ENCODE assay signal across 13 cellular contexts in the genomic region with DNA sequence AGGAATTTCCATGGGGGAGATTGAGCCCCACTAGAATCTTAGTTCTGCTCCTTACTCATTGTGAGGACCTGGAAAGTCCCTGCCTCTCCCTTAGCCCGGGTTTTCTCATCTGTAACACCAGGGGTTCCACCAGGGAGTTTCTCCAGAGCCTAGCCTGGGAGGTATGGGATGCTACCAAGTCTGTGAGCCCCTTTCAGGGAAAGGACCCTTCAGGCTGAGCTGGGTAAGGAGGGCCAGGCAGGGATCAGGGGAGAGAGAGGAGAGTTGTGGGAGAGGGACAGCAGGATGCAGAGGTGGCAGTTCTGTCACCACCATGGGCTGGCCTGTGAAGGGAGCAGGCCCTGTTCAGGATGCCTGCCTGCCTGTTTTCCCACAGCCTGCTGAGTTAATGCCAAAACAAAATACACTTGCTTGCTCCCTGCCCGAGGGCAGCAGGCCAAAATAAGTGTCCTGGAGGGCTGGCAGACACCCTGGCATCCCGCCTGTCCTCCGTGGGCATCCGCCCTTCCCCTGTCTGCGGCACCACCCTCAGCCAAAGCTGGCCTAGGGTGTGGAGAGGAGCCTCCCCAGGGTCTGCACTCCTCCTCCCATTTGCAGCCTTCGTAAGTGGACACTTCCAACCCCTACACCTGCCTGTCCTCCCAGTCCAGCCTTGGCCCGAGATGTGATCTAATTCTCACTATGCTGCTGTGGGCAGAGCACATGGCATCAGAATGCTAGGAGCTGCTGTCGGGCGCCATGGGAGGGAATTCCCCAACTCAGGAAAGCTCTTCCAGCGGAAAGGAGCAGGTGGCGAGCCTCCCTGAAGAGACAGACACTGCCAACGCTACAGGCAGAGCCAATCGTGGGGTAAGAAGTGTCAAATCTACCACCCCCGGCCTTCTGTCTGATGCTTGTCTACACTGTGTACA. TPM values are rescaled to one million over a fixed set of nuclear protein-coding genes. Genes with fewer than 3 reads are reported as not detected.
DNase-seq lines count a peak whose midpoint lies in the region; ATAC-seq, FAIRE-seq and TF ChIP-seq lines count a peak whose summit lies in the region.
"Had no signal": no experiment of that assay in that cellular context is flagged by ENCODE, and none has a peak within 500 bp of the region (broad histone marks: within the 10 kb centered on the region; RNA-seq: fewer than 3 reads in every experiment).

No MANE protein-coding gene starts in this region.

- CTCF ChIA-PET in SK-N-SH (lab: Yijun Ruan, JAX) = interaction anchor here (1.1 to 4.8 kb wide), 3 partner anchors 10 to 316 kb away, joined by 3 to 25 read pairs (median 10); no protein-coding TSS in a partner anchor

- FAIRE-seq in kidney (lab: Jason Lieb, UNC) = no peak
- FAIRE-seq: endometrium had no signal

- no peak overlapping the region for H3K4me2 ChIP-seq in SK-N-SH
- H3K4me2 ChIP-seq: PC-9 had no signal

- H3K9ac ChIP-seq in SK-N-SH (no peak overlapping the region), kidney (ENCODE audit: low read length in 2 of 2) (no peak overlapping the region)

- no peak for TF ChIP-seq EP300 in SK-N-SH (IDR thresholded peaks at IDR 0.05; ENCODE audit: borderline replicate concordance in 1 of 2, low read depth in 1 of 2, low read length in 1 of 2)

- H3K9me2 ChIP-seq in SK-N-SH = no peaks in the 10 kb centered on the region

- no peaks in the 10 kb centered on the region for H3K27me3 ChIP-seq in SK-N-SH (ENCODE audit: insufficient read depth)

- no peaks in the 10 kb centered on the region for H3K36me3 ChIP-seq in SK-N-SH (replicated peaks in 1 of 2; ENCODE audit: control insufficient read depth in 1 of 2, insufficient read depth in 2 of 2, low read length in 1 of 2)
- no peaks in the 10 kb centered on the region for H3K36me3 ChIP-seq in kidney (ENCODE audit: control insufficient read depth in 1 of 2, insufficient read depth in 2 of 2, low read length in 2 of 2)
- H3K36me3 ChIP-seq: lower lobe of right lung had no signal

- H3K27ac ChIP-seq in SK-N-SH (ENCODE audit: low read depth in 2 of 2, low read length in 1 of 2) = peak overlapping the region in 1 of 2 experiments; percentile 43; a peak in 1 of 4 replicates
- H3K27ac ChIP-seq in VCaP = peak overlapping the region; percentile 29
- H3K27ac ChIP-seq in kidney (ENCODE audit: low read depth in 2 of 2, low read length in 2 of 2) = no peak overlapping the region
- H3K27ac ChIP-seq: lower lobe of right lung, PC-9 had no signal

- POLR2A ChIA-PET in SK-N-SH (lab: Yijun Ruan, JAX) = no interaction called here

- H4K20me1 ChIP-seq in SK-N-SH (ENCODE audit: insufficient read depth) = no peaks in the 10 kb centered on the region

- intact Hi-C loops in kidney (cut with DNase I) = no loop called here

- H3K4me3 ChIP-seq in SK-N-SH (ENCODE audit: low read depth in 2 of 2, low read length in 1 of 2) = no peak overlapping the region
- no peak overlapping the region for H3K4me3 ChIP-seq in kidney (ENCODE audit: low read length in 2 of 2)
- H3K4me3 ChIP-seq: lower lobe of right lung, PC-9 had no signal

- H3F3A ChIP-seq in SK-N-SH (replicated peaks; ENCODE audit: insufficient read depth) = peaks cover 5% of the 10 kb centered on the region

- no peak; the same call in 1 of the 3 replicates for ATAC-seq in SK-N-SH treated with all-trans-retinoic acid at 6 μM for 48 hours
- no peak for ATAC-seq in HG02973 (IDR thresholded peaks at IDR 0.05; ENCODE audit: unreplicated experiment)
- ATAC-seq in GM21786 (IDR thresholded peaks at IDR 0.05; ENCODE audit: unreplicated experiment) = no peak
- ATAC-seq: activated T-cell treated with anti-CD3 and anti-CD28 coated beads, Interleukin-2, amount 50 U/mL, for 72 hours had no signal

- no peak overlapping the region for H2AFZ ChIP-seq in SK-N-SH (ENCODE audit: low read depth)
- H2AFZ ChIP-seq: PC-9 had no signal

- TF ChIP-seq RAD21 in SK-N-SH (IDR thresholded peaks at IDR 0.05; ENCODE audit: low read length) = no peak

- DNase-seq in SK-N-SH = peak; percentile 28
- DNase-seq in kidney = peak; percentile 80
- peak; percentile 36 for DNase-seq in superior temporal gyrus (ENCODE audit: extremely low spot score)
- DNase-seq in cortex of kidney (lab: John Stamatoyannopoulos, UW) = no peak
- DNase-seq: activated T-cell treated with anti-CD3 and anti-CD28 coated beads, Interleukin-2, amount 50 U/mL, for 72 hours; GOT3; lower lobe of right lung had no signal

- H3K4me1 ChIP-seq in SK-N-SH (ENCODE audit: control insufficient read depth in 1 of 2, insufficient read depth in 2 of 2, low read depth in 1 of 2, low read length in 1 of 2) = peaks cover 0 to 26% of the 10 kb centered on the region in 2 experiments; a peak in 2 of 4 replicates
- peaks cover 4 to 10% of the 10 kb centered on the region in 2 donors for H3K4me1 ChIP-seq in kidney (ENCODE audit: control insufficient read depth in 1 of 2, insufficient read depth in 1 of 2, low read depth in 1 of 2, low read length in 2 of 2)

- TF ChIP-seq CTCF in SK-N-SH (IDR thresholded peaks at IDR 0.05) = no peak
- no peak for TF ChIP-seq CTCF in VCaP (conservative IDR thresholded peaks at IDR 0.05)
- TF ChIP-seq CTCF in kidney (IDR thresholded peaks at IDR 0.05; ENCODE audit: borderline replicate concordance, extremely low read depth, insufficient read depth) = no peak

- H3K79me2 ChIP-seq in SK-N-SH (ENCODE audit: insufficient read depth) = no peaks in the 10 kb centered on the region

- 86% methylated on average over 10 of the region's 15 CpGs for whole genome bisulfite sequencing in SK-N-SH (ENCODE audit: low lambda C conversion rate)

- H3K9me3 ChIP-seq in SK-N-SH (no peaks in the 10 kb centered on the region), kidney (ENCODE audit: control insufficient read depth in 1 of 2, low read length in 2 of 2) (no peaks in the 10 kb centered on the region)
- H3K9me3 ChIP-seq: lower lobe of right lung had no signal

TF ChIP-seq in SK-N-SH, 30 proteins besides CTCF, POLR2A, EP300 and RAD21 (continues in another document):
- TF ChIP-seq TAF1 (IDR thresholded peaks at IDR 0.05; ENCODE audit: borderline replicate concordance, low read depth, low read length) (no peak), TCF12 (IDR thresholded peaks at IDR 0.05) (no peak), FOXJ3 (CRISPR knock-in tag; IDR thresholded peaks at IDR 0.05) (no peak), NFIC (IDR thresholded peaks at IDR 0.05; ENCODE audit: borderline replicate concordance) (no peak), TEAD4 (IDR thresholded peaks at IDR 0.05; ENCODE audit: borderline replicate concordance, insufficient read depth) (no peak), CHD2 (IDR thresholded peaks at IDR 0.05; ENCODE audit: low read length, partially characterized antibody) (no peak), GABPA (IDR thresholded peaks at IDR 0.05; ENCODE audit: low read depth) (no peak)
- TF ChIP-seq, protein P1, sequence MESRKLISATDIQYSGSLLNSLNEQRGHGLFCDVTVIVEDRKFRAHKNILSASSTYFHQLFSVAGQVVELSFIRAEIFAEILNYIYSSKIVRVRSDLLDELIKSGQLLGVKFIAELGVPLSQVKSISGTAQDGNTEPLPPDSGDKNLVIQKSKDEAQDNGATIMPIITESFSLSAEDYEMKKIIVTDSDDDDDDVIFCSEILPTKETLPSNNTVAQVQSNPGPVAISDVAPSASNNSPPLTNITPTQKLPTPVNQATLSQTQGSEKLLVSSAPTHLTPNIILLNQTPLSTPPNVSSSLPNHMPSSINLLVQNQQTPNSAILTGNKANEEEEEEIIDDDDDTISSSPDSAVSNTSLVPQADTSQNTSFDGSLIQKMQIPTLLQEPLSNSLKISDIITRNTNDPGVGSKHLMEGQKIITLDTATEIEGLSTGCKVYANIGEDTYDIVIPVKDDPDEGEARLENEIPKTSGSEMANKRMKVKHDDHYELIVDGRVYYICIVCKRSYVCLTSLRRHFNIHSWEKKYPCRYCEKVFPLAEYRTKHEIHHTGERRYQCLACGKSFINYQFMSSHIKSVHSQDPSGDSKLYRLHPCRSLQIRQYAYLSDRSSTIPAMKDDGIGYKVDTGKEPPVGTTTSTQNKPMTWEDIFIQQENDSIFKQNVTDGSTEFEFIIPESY (IDR thresholded peaks at IDR 0.05; ENCODE audit: borderline replicate concordance, low read depth) = no peak

TF ChIP-seq in SK-N-SH treated with all-trans-retinoic acid at 6 μM for 48 hours, 23 proteins besides CTCF, POLR2A, EP300 and RAD21 (continues in another document):
- TF ChIP-seq BACH2 (CRISPR knock-in tag; IDR thresholded peaks at IDR 0.05; ENCODE audit: borderline replicate concordance) (no peak), ZFP30 (CRISPR knock-in tag; IDR thresholded peaks at IDR 0.05) (no peak), ESRRG (CRISPR knock-in tag; IDR thresholded peaks at IDR 0.05) (no peak), ARNTL (CRISPR knock-in tag; IDR thresholded peaks at IDR 0.05; ENCODE audit: borderline replicate concordance, low read depth) (no peak), ZNF565 (CRISPR knock-in tag; conservative IDR thresholded peaks at IDR 0.05; ENCODE audit: low read depth) (no peak)
- TF ChIP-seq, protein P2, sequence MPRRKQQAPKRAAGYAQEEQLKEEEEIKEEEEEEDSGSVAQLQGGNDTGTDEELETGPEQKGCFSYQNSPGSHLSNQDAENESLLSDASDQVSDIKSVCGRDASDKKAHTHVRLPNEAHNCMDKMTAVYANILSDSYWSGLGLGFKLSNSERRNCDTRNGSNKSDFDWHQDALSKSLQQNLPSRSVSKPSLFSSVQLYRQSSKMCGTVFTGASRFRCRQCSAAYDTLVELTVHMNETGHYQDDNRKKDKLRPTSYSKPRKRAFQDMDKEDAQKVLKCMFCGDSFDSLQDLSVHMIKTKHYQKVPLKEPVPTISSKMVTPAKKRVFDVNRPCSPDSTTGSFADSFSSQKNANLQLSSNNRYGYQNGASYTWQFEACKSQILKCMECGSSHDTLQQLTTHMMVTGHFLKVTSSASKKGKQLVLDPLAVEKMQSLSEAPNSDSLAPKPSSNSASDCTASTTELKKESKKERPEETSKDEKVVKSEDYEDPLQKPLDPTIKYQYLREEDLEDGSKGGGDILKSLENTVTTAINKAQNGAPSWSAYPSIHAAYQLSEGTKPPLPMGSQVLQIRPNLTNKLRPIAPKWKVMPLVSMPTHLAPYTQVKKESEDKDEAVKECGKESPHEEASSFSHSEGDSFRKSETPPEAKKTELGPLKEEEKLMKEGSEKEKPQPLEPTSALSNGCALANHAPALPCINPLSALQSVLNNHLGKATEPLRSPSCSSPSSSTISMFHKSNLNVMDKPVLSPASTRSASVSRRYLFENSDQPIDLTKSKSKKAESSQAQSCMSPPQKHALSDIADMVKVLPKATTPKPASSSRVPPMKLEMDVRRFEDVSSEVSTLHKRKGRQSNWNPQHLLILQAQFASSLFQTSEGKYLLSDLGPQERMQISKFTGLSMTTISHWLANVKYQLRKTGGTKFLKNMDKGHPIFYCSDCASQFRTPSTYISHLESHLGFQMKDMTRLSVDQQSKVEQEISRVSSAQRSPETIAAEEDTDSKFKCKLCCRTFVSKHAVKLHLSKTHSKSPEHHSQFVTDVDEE (CRISPR knock-in tag; IDR thresholded peaks at IDR 0.05) = no peak

RNA-seq across cellular contexts. Expression of a gene that starts 5.9 kb away (rescaled TPM):
- 10.4 and 12.7 TPM in 2 replicates for polyA plus RNA-seq in SK-N-SH (2012; rRNA removed)
- polyA plus RNA-seq in SK-N-SH (2012; cell fraction: cytosol; rRNA removed) = 13.0 and 13.2 TPM in 2 replicates
- polyA plus RNA-seq in SK-N-SH (2012; cell fraction: nucleus; rRNA removed) = 11.8 and 20.3 TPM in 2 replicates
- total RNA-seq in kidney = 58.7 TPM
- 8.0 TPM for polyA plus RNA-seq in kidney (ENCODE audit: insufficient read depth, low read depth, low replicate concordance)
